1 cellular context compared by ENCODE assay signal in genomic region chr6:123393333-123393732, GRCh38.
TF ChIP-seq lines count a peak whose summit lies in the region.

No MANE protein-coding gene starts in this region.

TF ChIP-seq in HEK293, 187 proteins besides CTCF, POLR2A, EP300 and RAD21 (continued from another document):
- TF ChIP-seq ZXDB (tag by site-specific recombination; IDR thresholded peaks at IDR 0.05) (no peak), ZNF514 (tag by site-specific recombination; IDR thresholded peaks at IDR 0.05) (no peak), ZNF596 (tag by site-specific recombination; IDR thresholded peaks at IDR 0.05) (no peak), ZNF561 (tag by site-specific recombination; IDR thresholded peaks at IDR 0.05; ENCODE audit: borderline replicate concordance) (no peak), ZNF660 (tag by site-specific recombination; IDR thresholded peaks at IDR 0.05) (peak; percentile 87), KLF9 (tag by site-specific recombination; IDR thresholded peaks at IDR 0.05; ENCODE audit: low read depth) (no peak), ZNF626 (tag by site-specific recombination; IDR thresholded peaks at IDR 0.05) (no peak), ZNF654 (tag by site-specific recombination; IDR thresholded peaks at IDR 0.05; ENCODE audit: low read depth) (peak; percentile 93), ZBTB10 (tag by site-specific recombination; IDR thresholded peaks at IDR 0.05) (no peak), ZNF121 (tag by site-specific recombination; IDR thresholded peaks at IDR 0.05) (no peak), GLIS1 (tag by site-specific recombination; IDR thresholded peaks at IDR 0.05) (no peak), SP2 (tag by site-specific recombination; IDR thresholded peaks at IDR 0.05) (no peak), KLF10 (tag by site-specific recombination; IDR thresholded peaks at IDR 0.05) (no peak), ZBTB11 (tag by site-specific recombination; conservative IDR thresholded peaks at IDR 0.05; ENCODE audit: low read depth) (peak; percentile 46), ZNF341 (tag by site-specific recombination; IDR thresholded peaks at IDR 0.05; ENCODE audit: low read depth) (no peak), ZNF664 (tag by site-specific recombination; IDR thresholded peaks at IDR 0.05) (no peak)
